Comparison of ENCODE assay signal across 2 cellular contexts in the genomic region with DNA sequence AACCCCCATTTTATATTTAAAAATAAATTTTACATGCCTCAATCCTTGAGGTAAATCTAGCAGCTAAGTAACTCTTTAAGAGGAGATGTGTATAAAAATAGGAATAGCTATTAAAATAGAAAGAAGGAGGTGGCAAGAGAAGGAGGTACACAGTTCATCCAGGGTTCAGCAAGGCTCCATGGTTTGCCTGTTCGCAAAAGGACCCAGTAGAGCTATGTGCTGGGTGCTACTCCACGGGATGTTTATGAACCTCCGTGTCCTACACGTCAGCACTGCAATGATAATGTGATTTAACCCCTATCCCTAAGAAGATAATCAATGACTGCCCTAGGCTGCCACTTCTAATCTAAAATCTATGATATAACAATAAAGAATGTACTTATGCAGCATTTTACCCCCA.
TF ChIP-seq lines count a peak whose summit lies in the region.

No MANE protein-coding gene starts in this region.

TF ChIP-seq in HepG2, 621 proteins besides CTCF, POLR2A, EP300 and RAD21:
- no peak for TF ChIP-seq JUND (CRISPR knock-in tag; IDR thresholded peaks at IDR 0.05)
TF ChIP-seq in HepG2: peak in this region for 0.

TF ChIP-seq in WTC11, 78 proteins besides CTCF, POLR2A, EP300 and RAD21:
- TF ChIP-seq ZBTB21 (CRISPR knock-in tag; IDR thresholded peaks at IDR 0.05; ENCODE audit: borderline replicate concordance) = no peak
- no peak for TF ChIP-seq EMX1 (CRISPR knock-in tag; IDR thresholded peaks at IDR 0.05)
